ENCODE assay signal across 21 cellular contexts in the genomic region with DNA sequence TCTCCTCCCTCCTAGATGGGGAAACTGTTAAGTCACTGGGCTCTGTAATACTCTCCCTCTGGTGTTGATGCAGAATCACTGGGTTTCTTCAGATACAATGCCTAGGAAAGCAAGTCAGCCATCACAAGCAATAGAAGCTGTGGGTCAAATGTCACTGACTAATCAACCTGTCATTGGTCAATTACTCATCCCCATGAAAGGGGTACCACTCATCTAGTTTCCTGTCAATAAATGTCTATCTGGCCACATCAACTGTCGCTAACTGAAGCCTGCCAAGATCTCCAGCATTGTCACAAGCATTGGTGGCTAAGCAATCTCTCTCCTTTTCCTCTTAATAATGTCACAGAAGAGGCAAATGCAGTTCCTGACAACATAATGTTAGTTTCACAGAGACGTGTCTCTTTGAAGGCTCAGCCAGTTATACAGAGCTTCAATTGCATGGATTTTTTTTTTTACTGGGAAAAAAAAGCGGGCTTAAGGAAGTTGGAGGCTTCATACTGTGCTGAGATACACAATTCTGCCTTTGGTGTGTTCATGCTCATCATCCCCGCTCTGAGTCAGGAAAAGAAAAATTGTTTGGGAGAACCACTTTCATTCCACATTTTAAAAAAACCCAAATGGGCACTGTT.
DNase-seq lines count a peak whose midpoint lies in the region; ATAC-seq lines count a peak whose summit lies in the region.
"Had no signal": no experiment of that assay in that cellular context is flagged by ENCODE, and none has a peak within 500 bp of the region (broad histone marks: within the 10 kb centered on the region; RNA-seq: fewer than 3 reads in every experiment).

No MANE protein-coding gene starts in this region.

- H2AK5ac ChIP-seq in mesendoderm (ENCODE audit: low read length): no peak overlapping the region

- no CpG with 5 or more reads among the region's 4 CpGs for WGBS in mesendoderm (ENCODE audit: extremely low coverage, insufficient coverage, low lambda C conversion rate)

- H3K4me1 Mint-ChIP-seq in T-helper 2 cell treated with Interferon-gamma antibody and Interleukin-4, amounts not matched to agents 5 μg/mL and 100 μg/mL, for 36 hours (ENCODE audit: low read depth): peaks cover 11% of the 10 kb centered on the region
- H3K4me1 Mint-ChIP-seq in activated naive CD8-positive, alpha-beta T cell treated with anti-CD3 and anti-CD28 coated beads, Interleukin-2, amount 50 U/mL, for 24 hours: peaks cover 25% of the 10 kb centered on the region

- no peak overlapping the region for H3K4me3 Mint-ChIP-seq in T-helper 2 cell treated with Interferon-gamma antibody and Interleukin-4, amounts not matched to agents 5 μg/mL and 100 μg/mL, for 36 hours
- H3K4me3 Mint-ChIP-seq in activated naive CD8-positive, alpha-beta T cell treated with anti-CD3 and anti-CD28 coated beads, Interleukin-2, amount 50 U/mL, for 24 hours: no peak overlapping the region
- H3K4me3 Mint-ChIP-seq: CD4-positive, CD25-positive, alpha-beta regulatory T cell; dendritic cell treated with granulocyte-macrophage colony-stimulating factor and Interleukin-4, amounts not matched to agents 40 ng/mL and 50 ng/mL, for 4 days; naive thymus-derived CD4-positive, alpha-beta T cell had no signal

- DNase-seq in T-helper 2 cell treated with Interferon-gamma antibody and Interleukin-4, amounts not matched to agents 5 μg/mL and 100 μg/mL, for 36 hours (ENCODE audit: low spot score): peak; percentile 23
- DNase-seq in T-helper 2 cell (no peak), HS-5 (ENCODE audit: low read depth) (peak; percentile 59), mesendoderm (no peak), Right ventricle myocardium superior (no peak), NCI-H2227 (lab: John Stamatoyannopoulos, UW; ENCODE audit: unreplicated experiment) (no peak), midbrain (lab: John Stamatoyannopoulos, UW) (no peak)
- DNase-seq in activated naive CD8-positive, alpha-beta T cell treated with anti-CD3 and anti-CD28 coated beads, Interleukin-2, amount 50 U/mL, for 24 hours: no peak
- DNase-seq: 8988T; activated CD4-positive, CD25-positive, alpha-beta regulatory T cell; GDM1; left ventricle myocardium inferior; naive thymus-derived CD4-positive, alpha-beta T cell; NCI-H146; NCI-H510A; testis had no signal

- no peak overlapping the region for H4K5ac ChIP-seq in mesendoderm (ENCODE audit: low read length)

- intact Hi-C loops in Right ventricle myocardium superior (cut with DNase I): no loop called here

- H3K23ac ChIP-seq in mesendoderm (ENCODE audit: low read length): no peak overlapping the region

- H3K79me1 ChIP-seq in mesendoderm (ENCODE audit: low read length): no peaks in the 10 kb centered on the region

- H3K27me3 ChIP-seq in mesendoderm (ENCODE audit: insufficient read depth, low read length, poor library complexity): no peaks in the 10 kb centered on the region
- H3K27me3 ChIP-seq: ascending aorta, testis had no signal

- ATAC-seq in activated naive CD8-positive, alpha-beta T cell treated with anti-CD3 and anti-CD28 coated beads, Interleukin-2, amount 50 U/mL, for 24 hours: peak; percentile 96
- no peak for ATAC-seq in Right ventricle myocardium superior (ENCODE audit: poor library complexity)
- ATAC-seq: naive thymus-derived CD4-positive, alpha-beta T cell had no signal

- no peak overlapping the region for H3K27ac ChIP-seq in mesendoderm (ENCODE audit: low read depth, low read length)
- H3K27ac ChIP-seq: ascending aorta, KMS-11, left ventricle myocardium inferior, testis had no signal

- H4K8ac ChIP-seq in mesendoderm (ENCODE audit: low read depth, low read length): no peak overlapping the region

- H3K36me3 ChIP-seq in mesendoderm (ENCODE audit: control insufficient read depth, insufficient read depth, low read length): no peaks in the 10 kb centered on the region
- H3K36me3 ChIP-seq: ascending aorta had no signal

- H3K9ac ChIP-seq in mesendoderm (ENCODE audit: low read length): no peak overlapping the region
- H3K9ac ChIP-seq: KMS-11 had no signal

- no peaks in the 10 kb centered on the region for H3K9me3 Mint-ChIP-seq in T-helper 2 cell treated with Interferon-gamma antibody and Interleukin-4, amounts not matched to agents 5 μg/mL and 100 μg/mL, for 36 hours
- no peaks in the 10 kb centered on the region for H3K9me3 Mint-ChIP-seq in activated naive CD8-positive, alpha-beta T cell treated with anti-CD3 and anti-CD28 coated beads, Interleukin-2, amount 50 U/mL, for 24 hours
- H3K9me3 Mint-ChIP-seq: naive thymus-derived CD4-positive, alpha-beta T cell had no signal

- H2BK120ac ChIP-seq in mesendoderm (ENCODE audit: low read depth, low read length): no peak overlapping the region

- no peaks in the 10 kb centered on the region for H3K79me2 ChIP-seq in mesendoderm (ENCODE audit: control insufficient read depth, insufficient read depth, low read length)

- H3K56ac ChIP-seq in mesendoderm (ENCODE audit: low read length): no peak overlapping the region

- H3K4me1 ChIP-seq in mesendoderm (ENCODE audit: control insufficient read depth, low read depth, low read length): peaks cover 10% of the 10 kb centered on the region
- H3K4me1 ChIP-seq: ascending aorta, testis had no signal

- H2BK5ac ChIP-seq in mesendoderm (ENCODE audit: low read length): peak overlapping the region; percentile 24

- peak overlapping the region; percentile 76 for H3K18ac ChIP-seq in mesendoderm (ENCODE audit: low read length)

- H3K36me3 Mint-ChIP-seq in T-helper 2 cell treated with Interferon-gamma antibody and Interleukin-4, amounts not matched to agents 5 μg/mL and 100 μg/mL, for 36 hours (ENCODE audit: low read depth): peaks cover 1% of the 10 kb centered on the region
- peaks cover 26% of the 10 kb centered on the region for H3K36me3 Mint-ChIP-seq in activated naive CD8-positive, alpha-beta T cell treated with anti-CD3 and anti-CD28 coated beads, Interleukin-2, amount 50 U/mL, for 24 hours (ENCODE audit: low read depth)

- H3K4me2 ChIP-seq in mesendoderm (ENCODE audit: low read length): no peak overlapping the region
- H3K4me2 ChIP-seq: KMS-11 had no signal

- H3K4me3 ChIP-seq in mesendoderm (ENCODE audit: low read length): no peak overlapping the region
- H3K4me3 ChIP-seq: ascending aorta, left ventricle myocardium inferior, testis had no signal

- no peaks in the 10 kb centered on the region for H3K27me3 Mint-ChIP-seq in T-helper 2 cell treated with Interferon-gamma antibody and Interleukin-4, amounts not matched to agents 5 μg/mL and 100 μg/mL, for 36 hours (ENCODE audit: low read depth)
- no peaks in the 10 kb centered on the region for H3K27me3 Mint-ChIP-seq in activated naive CD8-positive, alpha-beta T cell treated with anti-CD3 and anti-CD28 coated beads, Interleukin-2, amount 50 U/mL, for 24 hours
- H3K27me3 Mint-ChIP-seq: CD4-positive, CD25-positive, alpha-beta regulatory T cell; dendritic cell treated with granulocyte-macrophage colony-stimulating factor and Interleukin-4, amounts not matched to agents 40 ng/mL and 50 ng/mL, for 4 days; naive thymus-derived CD4-positive, alpha-beta T cell; progenitor cell of endocrine pancreas had no signal

- H3K4ac ChIP-seq in mesendoderm (ENCODE audit: low read depth, low read length): peak overlapping the region; percentile 87

- H2BK15ac ChIP-seq in mesendoderm (replicated peaks; ENCODE audit: low read depth): no peak overlapping the region

- H3K27ac Mint-ChIP-seq in T-helper 2 cell treated with Interferon-gamma antibody and Interleukin-4, amounts not matched to agents 5 μg/mL and 100 μg/mL, for 36 hours: no peak overlapping the region
- H3K27ac Mint-ChIP-seq in activated naive CD8-positive, alpha-beta T cell treated with anti-CD3 and anti-CD28 coated beads, Interleukin-2, amount 50 U/mL, for 24 hours: peak overlapping the region; percentile 52
- H3K27ac Mint-ChIP-seq: CD4-positive, CD25-positive, alpha-beta regulatory T cell; dendritic cell treated with granulocyte-macrophage colony-stimulating factor and Interleukin-4, amounts not matched to agents 40 ng/mL and 50 ng/mL, for 4 days; naive thymus-derived CD4-positive, alpha-beta T cell; progenitor cell of endocrine pancreas had no signal

Comparison
In these comparisons a context has a peak if more than half of its experiments do, and no peak if none do; other contexts are left out.
1. DNase-seq: peak in T-helper 2 cell treated with Interferon-gamma antibody and Interleukin-4, amounts not matched to agents 5 μg/mL and 100 μg/mL, for 36 hours (single experiment) and HS-5 (single experiment); none in T-helper 2 cell (0 of 5), activated naive CD8-positive, alpha-beta T cell treated with anti-CD3 and anti-CD28 coated beads, Interleukin-2, amount 50 U/mL, for 24 hours (single experiment), mesendoderm (single experiment), Right ventricle myocardium superior (single experiment), NCI-H2227 (single experiment) and midbrain (single experiment).